ENCODE assay signal across 15 cellular contexts in the genomic region with DNA sequence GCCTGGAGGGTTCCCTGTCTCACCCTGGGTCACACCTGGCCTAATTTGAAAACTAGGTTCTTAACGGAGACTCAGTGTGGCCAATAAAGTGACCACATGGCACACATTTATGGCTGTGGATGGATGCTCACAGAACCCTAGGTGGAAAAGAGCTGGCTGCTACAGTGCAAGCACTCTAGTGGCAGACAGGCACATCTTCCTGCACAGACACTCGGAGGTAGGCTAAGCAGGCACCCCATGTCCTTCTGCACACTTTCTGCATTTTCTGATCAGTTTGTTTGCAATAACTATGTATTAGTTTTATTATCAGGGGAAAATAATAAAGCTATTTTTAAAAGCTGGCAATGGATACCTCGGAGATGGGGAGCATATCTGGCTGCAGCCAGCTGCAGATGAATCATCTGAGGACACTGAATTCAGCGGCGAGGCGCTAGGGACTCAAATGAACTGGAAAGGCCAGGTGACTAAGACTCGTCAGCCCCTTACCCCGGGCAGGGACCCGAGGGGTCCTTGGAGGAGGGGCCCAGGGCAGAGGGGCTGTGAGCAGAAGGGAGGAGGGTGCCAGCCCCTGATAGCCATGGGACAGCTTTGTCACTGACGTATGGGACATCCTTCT.
"Had no signal": no experiment of that assay in that cellular context is flagged by ENCODE, and none has a peak within 500 bp of the region (broad histone marks: within the 10 kb centered on the region; RNA-seq: fewer than 3 reads in every experiment).

No MANE protein-coding gene starts in this region.

- H3K4me2 ChIP-seq: hepatocyte, neural progenitor cell, smooth muscle cell had no signal

- H3K27ac ChIP-seq: hepatocyte, left ventricle myocardium inferior, lower lobe of right lung, neural progenitor cell, pancreas, thyroid gland had no signal

- H3K36me3 ChIP-seq: left ventricle myocardium inferior, lower lobe of right lung, neural progenitor cell, pancreas, thyroid gland had no signal

- ATAC-seq: lower lobe of right lung, natural killer cell had no signal

- H3K4me1 ChIP-seq: lower lobe of right lung, neural progenitor cell, pancreas had no signal

- H2AFZ ChIP-seq: hepatocyte, neural progenitor cell had no signal

- H3K79me2 ChIP-seq: hepatocyte had no signal

- H3K27me3 ChIP-seq: neural progenitor cell, pancreas, thyroid gland had no signal

- DNase-seq: erythroblast; foreskin melanocyte; kidney; left cardiac atrium; left ventricle myocardium inferior; lower lobe of right lung; natural killer cell; occipital lobe; stimulated activated CD4-positive, alpha-beta T cell treated with anti-CD3 and anti-CD28 coated beads, Interleukin-2, amount 100 ng/mL, for 48 hours; stimulated activated naive CD4-positive, alpha-beta T cell treated with Interleukin-2 at 50 U/mL for 16 hours; thyroid gland had no signal

- H3K9me3 ChIP-seq: left ventricle myocardium inferior, lower lobe of right lung, pancreas, thyroid gland had no signal

- H3K4me3 ChIP-seq: hepatocyte, left ventricle myocardium inferior, lower lobe of right lung, neural progenitor cell, pancreas, smooth muscle cell, thyroid gland had no signal

- H3K9ac ChIP-seq: neural progenitor cell had no signal
